In the genomic region with DNA sequence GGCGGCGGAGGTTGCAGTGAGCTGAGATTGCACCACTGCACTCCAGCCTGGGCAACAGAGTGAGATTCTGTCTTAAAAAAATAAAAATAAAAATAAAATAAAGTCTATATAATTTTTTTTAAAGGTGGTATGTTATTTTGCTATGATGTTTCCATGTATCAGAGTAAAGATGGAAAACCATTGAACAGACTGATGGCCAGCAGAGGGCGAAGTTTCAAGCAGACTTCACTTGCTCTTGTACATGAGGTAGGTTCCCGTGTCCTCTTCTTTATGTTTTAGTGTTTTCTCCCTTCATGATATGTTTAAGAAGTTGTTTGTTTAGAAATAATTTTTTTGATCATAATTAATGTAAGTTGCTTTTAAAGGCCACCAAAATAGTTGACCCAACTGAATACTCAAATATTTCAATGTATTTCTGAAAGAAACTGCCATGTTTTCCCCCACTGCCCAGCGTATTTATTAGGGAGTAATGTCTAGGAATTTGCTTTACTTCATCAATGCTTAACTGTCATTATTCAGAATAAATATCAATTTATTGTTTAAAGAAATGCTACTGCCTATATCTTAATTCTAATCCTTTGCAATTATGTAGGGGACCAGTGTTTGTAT, we compare ENCODE assay signal across 8 cellular contexts.
A peak's percentile ranks its signal among the peaks of the same experiment; 100 is the strongest.
DNase-seq lines count a peak whose midpoint lies in the region; ATAC-seq and TF ChIP-seq lines count a peak whose summit lies in the region.

No MANE protein-coding gene starts in this region.

- H3K27me3 ChIP-seq in GM06990 (replicated peaks; ENCODE audit: control insufficient read depth, insufficient read depth, low read length): no peaks in the 10 kb centered on the region

- TF ChIP-seq CTCF in GM06990 (IDR thresholded peaks at IDR 0.05; ENCODE audit: insufficient read depth, low read length, poor library complexity, severe bottlenecking): peak; percentile 73

- no peaks in the 10 kb centered on the region for H3K36me3 ChIP-seq in GM06990 (ENCODE audit: control insufficient read depth, insufficient read depth, low read length)

- peaks cover 1% of the 10 kb centered on the region for H3K9me3 Mint-ChIP-seq in activated naive CD8-positive, alpha-beta T cell treated with anti-CD3 and anti-CD28 coated beads for 36 hours

- H3K27me3 Mint-ChIP-seq in activated naive CD8-positive, alpha-beta T cell treated with anti-CD3 and anti-CD28 coated beads for 36 hours: no peaks in the 10 kb centered on the region

- H3K4me3 ChIP-seq in GM06990 (replicated peaks; ENCODE audit: low read depth, low read length): no peak overlapping the region

- ATAC-seq in HG03520 (IDR thresholded peaks at IDR 0.05; ENCODE audit: unreplicated experiment): no peak

- DNase-seq in GM06990 (ENCODE audit: extremely low read depth, insufficient read length) (no peak), HS-27A (ENCODE audit: low read depth) (peak; percentile 0), SK-MEL-5 (ENCODE audit: low read depth, low spot score) (peak; percentile 71), hepatic stellate cell (ENCODE audit: low spot score) (peak; percentile 5), DMS79 (lab: John Stamatoyannopoulos, UW) (no peak)
- peak; percentile 31 for DNase-seq in activated naive CD8-positive, alpha-beta T cell treated with anti-CD3 and anti-CD28 coated beads for 36 hours
- DNase-seq in stimulated activated CD4-positive, alpha-beta T cell treated with anti-CD3 and anti-CD28 coated beads, Interleukin-1b, Interleukin-23, amount 100 ng/mL, for 1 hour (ENCODE audit: low read depth in 2 of 2): peak; percentile 16 to 47

- H3K27ac Mint-ChIP-seq in activated naive CD8-positive, alpha-beta T cell treated with anti-CD3 and anti-CD28 coated beads for 36 hours: no peak overlapping the region

- no peaks in the 10 kb centered on the region for H3K4me1 Mint-ChIP-seq in activated naive CD8-positive, alpha-beta T cell treated with anti-CD3 and anti-CD28 coated beads for 36 hours

- H3K4me3 Mint-ChIP-seq in activated naive CD8-positive, alpha-beta T cell treated with anti-CD3 and anti-CD28 coated beads for 36 hours: no peak overlapping the region

- in situ Hi-C loops in SK-MEL-5 (cut with HindIII; ENCODE audit: low pct_unique_long_range_greater_than_20kb, low sequenced_read_pairs): no loop called here

- peaks cover 9% of the 10 kb centered on the region for H3K36me3 Mint-ChIP-seq in activated naive CD8-positive, alpha-beta T cell treated with anti-CD3 and anti-CD28 coated beads for 36 hours

Comparison
In these comparisons a context has a peak if more than half of its experiments do, and no peak if none do; other contexts are left out.
1. DNase-seq: peak in HS-27A (single experiment), SK-MEL-5 (single experiment), activated naive CD8-positive, alpha-beta T cell treated with anti-CD3 and anti-CD28 coated beads for 36 hours (single experiment), hepatic stellate cell (single experiment) and stimulated activated CD4-positive, alpha-beta T cell treated with anti-CD3 and anti-CD28 coated beads, Interleukin-1b, Interleukin-23, amount 100 ng/mL, for 1 hour (2 of 2); none in GM06990 (single experiment) and DMS79 (single experiment).